ENCODE assay signal across 27 cellular contexts in the genomic region with DNA sequence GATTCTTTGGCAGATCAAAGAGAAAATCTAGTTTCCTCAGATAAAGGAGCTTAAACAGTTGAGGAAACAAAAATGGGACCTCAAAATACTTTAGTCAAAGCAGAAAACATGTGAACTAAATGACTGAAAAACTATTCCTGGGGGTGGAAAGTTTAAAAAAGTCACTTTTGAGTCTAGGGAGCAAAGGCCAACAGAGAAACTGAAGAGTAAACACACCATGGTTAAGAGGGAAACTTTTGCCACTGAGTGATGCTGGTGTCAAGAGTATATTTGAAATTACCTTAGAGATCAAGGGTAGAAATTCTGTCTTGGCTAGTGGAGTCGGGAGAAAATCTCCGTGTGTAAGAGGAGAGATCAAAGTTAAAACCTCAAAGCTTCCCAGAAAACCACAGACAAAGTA.
"Had no signal": no experiment of that assay in that cellular context is flagged by ENCODE, and none has a peak within 500 bp of the region (broad histone marks: within the 10 kb centered on the region; RNA-seq: fewer than 3 reads in every experiment).

No MANE protein-coding gene starts in this region.

- H3K4me1 ChIP-seq: breast epithelium, stomach, tibial artery, upper lobe of right lung had no signal

- H3K27ac Mint-ChIP-seq: activated T-helper 1 cell treated with anti-CD3 and anti-CD28 coated beads, Interleukin-12 subunit alpha, Interleukin-12 subunit beta, Interleukin-2, Interleukin-4 antibody, amounts not matched to agents 30 ng/mL and 10 ng/mL and 1 ng/mL, durations not matched to agents 14 hours and 24 hours and 36 hours; dendritic cell treated with granulocyte-macrophage colony-stimulating factor and Interleukin-4, amounts not matched to agents 40 ng/mL and 50 ng/mL, for 4 days; naive B cell; nephron progenitor cell; progenitor cell of endocrine pancreas; stimulated activated naive B cell treated with anti-CD40 and anti-IgM and Interleukin-4, amounts not matched to agents 10 μg/mL and 1 μg/mL and 100 μg/mL, for 72 hours; T-helper 1 cell treated with Interleukin-12 subunit alpha and Interleukin-12 subunit beta and Interleukin-4 antibody, amounts not matched to agents 30 μg/mL and 1 μg/mL, for 36 hours had no signal

- H3K4me3 Mint-ChIP-seq: activated T-helper 1 cell treated with anti-CD3 and anti-CD28 coated beads, Interleukin-12 subunit alpha, Interleukin-12 subunit beta, Interleukin-2, Interleukin-4 antibody, amounts not matched to agents 30 ng/mL and 10 ng/mL and 1 ng/mL, durations not matched to agents 14 hours and 24 hours and 36 hours; dendritic cell treated with granulocyte-macrophage colony-stimulating factor and Interleukin-4, amounts not matched to agents 40 ng/mL and 50 ng/mL, for 4 days; naive B cell; nephron progenitor cell; stimulated activated naive B cell treated with anti-CD40 and anti-IgM and Interleukin-4, amounts not matched to agents 10 μg/mL and 1 μg/mL and 100 μg/mL, for 72 hours; T-helper 1 cell treated with Interleukin-12 subunit alpha and Interleukin-12 subunit beta and Interleukin-4 antibody, amounts not matched to agents 30 μg/mL and 1 μg/mL, for 36 hours had no signal

- H3K27me3 ChIP-seq: breast epithelium, neutrophil, ovary, stomach, tibial artery, upper lobe of right lung had no signal

- H3K27ac ChIP-seq: breast epithelium, neutrophil, ovary, stomach, tibial artery, upper lobe of right lung, VCaP had no signal

- H3K36me3 ChIP-seq: breast epithelium, neutrophil, ovary, stomach, tibial artery, upper lobe of right lung had no signal

- H3K27me3 Mint-ChIP-seq: dendritic cell treated with granulocyte-macrophage colony-stimulating factor and Interleukin-4, amounts not matched to agents 40 ng/mL and 50 ng/mL, for 4 days; naive B cell; progenitor cell of endocrine pancreas; stimulated activated naive B cell treated with anti-CD40 and anti-IgM and Interleukin-4, amounts not matched to agents 10 μg/mL and 1 μg/mL and 100 μg/mL, for 72 hours had no signal

- DNase-seq: activated CD4-positive, alpha-beta T cell treated with anti-CD3 and anti-CD28 coated beads for 4 hours; activated CD4-positive, alpha-beta T cell treated with anti-CD3 and anti-CD28 coated beads, Interleukin-2, amount 50 U/mL, for 4 hours; activated gamma-delta T cell treated with Interleukin-2 at 50 U/mL for 16 hours; activated naive CD4-positive, alpha-beta T cell treated with anti-CD3 and anti-CD28 coated beads, Interleukin-2, amount 50 U/mL, for 16 hours; activated T-cell treated with anti-CD3 and anti-CD28 coated beads for 4 hours; amygdala; central memory CD4-positive, alpha-beta T cell; islet precursor cell; left ventricle myocardium superior; mammary epithelial cell; naive B cell; nephron progenitor cell; ovary; stimulated activated CD4-positive, alpha-beta T cell treated with anti-CD3 and anti-CD28 coated beads, Interleukin-15, amount 100 ng/mL, for 24 hours; stimulated activated CD4-positive, alpha-beta T cell treated with anti-CD3 and anti-CD28 coated beads, Interleukin-2, amount 100 ng/mL, for 24 hours; stimulated activated naive B cell treated with anti-CD40 and anti-IgM and Interleukin-4, amounts not matched to agents 10 μg/mL and 1 μg/mL and 100 μg/mL, for 72 hours; stomach; T-helper 9 cell; tibial artery; upper lobe of right lung had no signal

- H3K4me3 ChIP-seq: breast epithelium, ovary, stomach, tibial artery, upper lobe of right lung had no signal

- H3K4me1 Mint-ChIP-seq: naive B cell; stimulated activated naive B cell treated with anti-CD40 and anti-IgM and Interleukin-4, amounts not matched to agents 10 μg/mL and 1 μg/mL and 100 μg/mL, for 72 hours had no signal

- H3K9me3 ChIP-seq: breast epithelium, neutrophil, ovary, stomach, tibial artery, upper lobe of right lung had no signal

- H3K36me3 Mint-ChIP-seq: naive B cell; stimulated activated naive B cell treated with anti-CD40 and anti-IgM and Interleukin-4, amounts not matched to agents 10 μg/mL and 1 μg/mL and 100 μg/mL, for 72 hours had no signal

- H3K9me3 Mint-ChIP-seq: activated T-helper 1 cell treated with anti-CD3 and anti-CD28 coated beads, Interleukin-12 subunit alpha, Interleukin-12 subunit beta, Interleukin-2, Interleukin-4 antibody, amounts not matched to agents 30 ng/mL and 10 ng/mL and 1 ng/mL, durations not matched to agents 14 hours and 24 hours and 36 hours; dendritic cell treated with granulocyte-macrophage colony-stimulating factor and Interleukin-4, amounts not matched to agents 40 ng/mL and 50 ng/mL, for 4 days; nephron progenitor cell had no signal

- ATAC-seq: left ventricle myocardium superior; stimulated activated naive B cell treated with anti-CD40 and anti-IgM and Interleukin-4, amounts not matched to agents 10 μg/mL and 1 μg/mL and 100 μg/mL, for 72 hours; upper lobe of right lung had no signal
